In the genomic region with DNA sequence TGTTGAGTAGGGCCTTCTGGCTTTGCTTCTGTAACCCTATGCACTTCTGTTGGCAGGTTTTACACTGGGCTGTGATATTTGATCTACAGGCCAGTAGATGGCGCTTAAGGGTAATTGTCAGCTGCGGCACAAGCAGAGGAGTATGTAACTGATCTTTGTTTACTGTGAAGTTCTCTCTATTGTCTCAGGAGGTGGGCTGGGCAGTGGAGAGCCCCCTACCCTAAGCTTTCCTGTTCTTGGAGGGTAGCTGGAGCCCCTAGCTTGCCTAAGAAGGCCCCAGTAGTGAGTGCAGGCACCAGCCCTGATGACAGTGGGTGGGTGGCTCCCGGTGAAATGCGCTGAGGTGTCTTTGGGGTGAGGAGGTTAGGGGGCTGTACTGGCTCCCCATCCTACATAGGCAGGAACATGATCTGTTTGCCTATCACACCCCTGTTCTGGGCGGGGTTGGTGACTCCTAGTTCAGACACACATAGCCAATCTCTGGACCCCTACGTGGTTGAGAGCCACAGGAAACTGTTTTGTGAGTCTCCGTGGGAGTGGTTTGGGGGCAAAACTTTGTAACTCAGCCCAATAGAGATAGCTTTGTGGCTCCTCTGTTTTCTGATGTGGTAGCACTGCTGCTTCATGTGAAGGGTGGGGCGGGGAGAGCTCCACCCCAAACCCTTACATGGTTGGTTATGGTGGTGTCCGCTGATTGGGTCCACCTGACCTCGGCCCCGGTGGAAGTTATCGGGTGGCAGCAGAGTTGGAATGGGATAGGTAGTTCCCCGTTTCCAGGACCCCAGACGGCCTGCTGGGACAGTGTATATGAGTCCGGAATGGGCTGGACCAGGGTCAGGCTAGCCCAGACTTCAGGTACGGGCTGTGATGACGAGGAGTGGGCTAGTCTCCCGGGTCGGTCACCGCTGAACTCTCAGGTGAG, we compare ENCODE assay signal across 8 cellular contexts.
DNase-seq lines count a peak whose midpoint lies in the region; ATAC-seq lines count a peak whose summit lies in the region.

No MANE protein-coding gene starts in this region.

- no peaks in the 10 kb centered on the region for H3K9me3 ChIP-seq in mononuclear cell (ENCODE audit: low read depth, low read length)

- H3K27me3 ChIP-seq in mononuclear cell (ENCODE audit: insufficient read depth, low read length), result no peaks in the 10 kb centered on the region

- DNase-seq in NCI-H2081 (lab: John Stamatoyannopoulos, UW), result peak; percentile 27 to 48
- no peak for DNase-seq in NCI-H2081 treated with DMSO at 0.1 percent for 48 hours (lab: John Stamatoyannopoulos, UW)
- DNase-seq in NCI-H82 treated with DMSO at 0.1 percent for 48 hours (lab: John Stamatoyannopoulos, UW; ENCODE audit: unreplicated experiment), result peak; percentile 6
- DNase-seq in activated CD8-positive, alpha-beta memory T cell treated with anti-CD3 and anti-CD28 coated beads for 24 hours, result peak; percentile 88
- DNase-seq in epidermal melanocyte (ENCODE audit: insufficient read length, low spot score), result peak; percentile 57
- peak; percentile 70 to 78 for DNase-seq in stimulated activated CD8-positive, alpha-beta memory T cell treated with anti-CD3 and anti-CD28 coated beads, Interleukin-15, amount 100 ng/mL, for 48 hours (ENCODE audit: low read depth in 2 of 2)

- H3K4me1 ChIP-seq in mononuclear cell (ENCODE audit: insufficient read depth, low read length), result peaks cover 25% of the 10 kb centered on the region

- H3K4me3 ChIP-seq in mononuclear cell (ENCODE audit: low read length), result peak overlapping the region; percentile 46

- peak; percentile 76 for ATAC-seq in HG03175 (IDR thresholded peaks at IDR 0.05; ENCODE audit: unreplicated experiment)
